7 cellular contexts compared by ENCODE assay signal in genomic region chr17:59853919-59854729, GRCh38. TPM values are rescaled to one million over a fixed set of nuclear protein-coding genes. Genes with fewer than 3 reads are reported as not detected.
DNase-seq lines count a peak whose midpoint lies in the region; ATAC-seq, FAIRE-seq and TF ChIP-seq lines count a peak whose summit lies in the region.
"Not testable (repeated sequence)": the region's sequence is repeated elsewhere in the genome, so short reads cannot be mapped to it uniquely, and the experiment has no call there.

No MANE protein-coding gene starts in this region.

- H3K9me3 ChIP-seq in GM23248 (ENCODE audit: low read depth); RWPE2 (ENCODE audit: severe bottlenecking); endothelial cell of umbilical vein (replicated peaks; ENCODE audit: control insufficient read depth, insufficient read depth, low read length); HepG2 (ENCODE audit: low read length); trophoblast cell (ENCODE audit: insufficient read depth, low read depth, low read length); suprapubic skin: not testable (repeated sequence)

- H3K4me1 ChIP-seq in GM23248 (ENCODE audit: insufficient read depth) (peaks cover 39% of the 10 kb centered on the region), RWPE2 (ENCODE audit: insufficient read depth, poor library complexity, severe bottlenecking) (peaks cover 48% of the 10 kb centered on the region), endothelial cell of umbilical vein (ENCODE audit: control insufficient read depth, extremely low read depth, insufficient read depth, low read length) (peaks cover 26% of the 10 kb centered on the region), HepG2 (ENCODE audit: insufficient read depth, low read length) (peaks cover 90% of the 10 kb centered on the region), trophoblast cell (ENCODE audit: control insufficient read depth in 1 of 2, insufficient read depth in 2 of 2, low read length in 2 of 2) (peaks cover 6 to 14% of the 10 kb centered on the region in 2 experiments), suprapubic skin (peaks cover 41% of the 10 kb centered on the region)

- not testable (repeated sequence) for H2BK5ac ChIP-seq in trophoblast cell (ENCODE audit: low read depth, low read length, poor library complexity)

- not testable (repeated sequence) for H2AFZ ChIP-seq in GM23248; endothelial cell of umbilical vein (ENCODE audit: low read depth, low read length); HepG2 (ENCODE audit: low read length); trophoblast cell (ENCODE audit: insufficient read depth, low read length, poor library complexity)

- H2BK120ac ChIP-seq in trophoblast cell (ENCODE audit: insufficient read depth, low read length, poor library complexity) = peak overlapping the region; percentile 17

- not testable (repeated sequence) for H3K18ac ChIP-seq in trophoblast cell (ENCODE audit: low read length)

- H3K27me3 ChIP-seq in GM23248 (replicated peaks; ENCODE audit: insufficient read depth); RWPE2 (ENCODE audit: insufficient read depth, poor library complexity, severe bottlenecking); endothelial cell of umbilical vein (ENCODE audit: control insufficient read depth in 2 of 2, insufficient read depth in 2 of 2, low read length in 2 of 2); HepG2 (ENCODE audit: control insufficient read depth in 1 of 2, insufficient read depth in 2 of 2, low read length in 2 of 2); trophoblast cell (ENCODE audit: insufficient read depth, low read length); suprapubic skin: not testable (repeated sequence)

- not testable (repeated sequence) for H3K4ac ChIP-seq in trophoblast cell (ENCODE audit: low read depth, low read length)

- CTCF ChIA-PET in endothelial cell of umbilical vein (lab: Charles Lee) (interaction anchor here (0.6 kb wide), 3 partner anchors 11 to 97 kb away, joined by 3 to 6 read pairs (median 4); no protein-coding TSS in a partner anchor), HepG2 (lab: Yijun Ruan, JAX; ENCODE audit: low intra/inter-chr PET ratio, low total read pairs) (interaction anchor here (1.3 to 2.2 kb wide), 3 partner anchors 11 to 107 kb away, joined by 3 to 15 read pairs (median 7); no protein-coding TSS in a partner anchor)

- not testable (repeated sequence) for BruUV-seq in endothelial cell of umbilical vein (replicated peaks; lab: Mats Ljungman, UMichigan); HepG2 (replicated peaks; lab: Mats Ljungman, UMichigan)

- H4K12ac ChIP-seq in trophoblast cell (ENCODE audit: low read depth, low read length) = not testable (repeated sequence)

- ATAC-seq in RWPE2 (ENCODE audit: low read depth) = not testable (repeated sequence)
- ATAC-seq in HepG2 = peak; percentile 43

- not testable (repeated sequence) for H3K23ac ChIP-seq in trophoblast cell (ENCODE audit: low read length)

- not testable (repeated sequence) for H3K36me3 ChIP-seq in GM23248 (ENCODE audit: low read depth); RWPE2 (ENCODE audit: low read depth); endothelial cell of umbilical vein (ENCODE audit: control insufficient read depth in 2 of 2, extremely low read depth in 1 of 2, insufficient read depth in 2 of 2, low read length in 2 of 2); HepG2 (replicated peaks in 1 of 2; ENCODE audit: control insufficient read depth in 1 of 2, insufficient read depth in 2 of 2, low read length in 2 of 2); trophoblast cell (ENCODE audit: control insufficient read depth in 1 of 2, insufficient read depth in 2 of 2, low read length in 2 of 2); suprapubic skin

- H3F3A ChIP-seq in GM23248 (ENCODE audit: insufficient read depth) = peaks cover 32% of the 10 kb centered on the region

- in situ Hi-C loops in GM23248 (cut with MboI); HepG2 (cut with HindIII; ENCODE audit: extremely low pct_ligation_motif_present, low pct_unique_long_range_greater_than_20kb): not testable (repeated sequence)

- not testable (repeated sequence) for TF ChIP-seq RAD21 in HepG2 (CRISPR knock-in tag; IDR thresholded peaks at IDR 0.05)

- TF ChIP-seq EP300 in HepG2 (IDR thresholded peaks at IDR 0.05; ENCODE audit: low read depth in 2 of 2, low read length in 2 of 2) (peak in 1 of 2 experiments; percentile 77; a peak in 2 of 4 replicates), HepG2 (CRISPR knock-in tag; IDR thresholded peaks at IDR 0.05; ENCODE audit: borderline replicate concordance) (peak; percentile 85; the same call in 1 of the 2 replicates)
- not testable (repeated sequence) for TF ChIP-seq EP300 in suprapubic skin (IDR thresholded peaks at IDR 0.05)

- H2AK5ac ChIP-seq in trophoblast cell (ENCODE audit: low read length) = not testable (repeated sequence)

- not testable (repeated sequence) for TF ChIP-seq POLR2A in endothelial cell of umbilical vein (IDR thresholded peaks at IDR 0.05; ENCODE audit: low read depth, low read length); suprapubic skin (IDR thresholded peaks at IDR 0.05)
- TF ChIP-seq POLR2A in HepG2 (IDR thresholded peaks at IDR 0.05; ENCODE audit: insufficient read depth in 1 of 2, low read depth in 2 of 2, low read length in 2 of 2) = 0 out of 4 replicates have a peak, but pooled peaks of 1 of the 2 experiments have one; percentile 14

- H3K79me1 ChIP-seq in trophoblast cell (ENCODE audit: low read length) = not testable (repeated sequence)

- not testable (repeated sequence) for H4K8ac ChIP-seq in trophoblast cell (ENCODE audit: low read depth, low read length)

- not testable (repeated sequence) for H3K9me2 ChIP-seq in GM23248 (ENCODE audit: insufficient read depth)

- peak overlapping the region; percentile 36 for H2BK12ac ChIP-seq in trophoblast cell (ENCODE audit: low read length)

- POLR2A ChIA-PET in endothelial cell of umbilical vein (lab: Charles Lee) (interaction anchor here (0.6 to 1.6 kb wide), 6 partner anchors 11 to 146 kb away, joined by 3 to 15 read pairs (median 4); partner anchors contain the start of genes PTRH2 and VMP1), HepG2 (lab: Yijun Ruan, JAX) (interaction anchor here (0.7 to 2.0 kb wide), 12 partner anchors 15 to 235 kb away, joined by 3 to 18 read pairs (median 4); partner anchors contain the start of genes CLTC, PTRH2, RNFT1 and VMP1)

- dilution Hi-C loops in endothelial cell of umbilical vein (cut with MboI; ENCODE audit: extremely low pct_ligation_motif_present, low sequenced_read_pairs) = not testable (repeated sequence)

- not testable (repeated sequence) for H3K4me2 ChIP-seq in GM23248 (ENCODE audit: unreplicated experiment); endothelial cell of umbilical vein (ENCODE audit: insufficient read depth, low read length); trophoblast cell (ENCODE audit: low read length)
- H3K4me2 ChIP-seq in HepG2 (ENCODE audit: low read depth, low read length) = peak overlapping the region; percentile 70

- not testable (repeated sequence) for H3K79me2 ChIP-seq in GM23248 (ENCODE audit: insufficient read depth); endothelial cell of umbilical vein (ENCODE audit: control insufficient read depth, insufficient read depth, low read length); HepG2 (ENCODE audit: insufficient read depth, low read length); trophoblast cell (ENCODE audit: control insufficient read depth, insufficient read depth, low read length, poor library complexity)

- not testable (repeated sequence) for H3K9ac ChIP-seq in GM23248; endothelial cell of umbilical vein (replicated peaks; ENCODE audit: extremely low read depth, insufficient read depth, low read length); trophoblast cell (ENCODE audit: low read length)
- peak overlapping the region; percentile 79 for H3K9ac ChIP-seq in HepG2 (ENCODE audit: insufficient read depth, low read depth, low read length)

- H3K4me3 ChIP-seq in GM23248; RWPE2 (ENCODE audit: severe bottlenecking); endothelial cell of umbilical vein (replicated peaks in 1 of 3; ENCODE audit: insufficient read depth in 1 of 3, low read depth in 1 of 3, low read length in 3 of 3); trophoblast cell (ENCODE audit: low read depth, low read length); suprapubic skin: not testable (repeated sequence)
- peak overlapping the region in 1 of 3 experiments; percentile 43; a peak in 3 of 6 replicates for H3K4me3 ChIP-seq in HepG2 (replicated peaks in 1 of 3; ENCODE audit: insufficient read depth in 1 of 3, low read depth in 2 of 3, low read length in 3 of 3)

- intact Hi-C loops in endothelial cell of umbilical vein (cut with micrococcal nuclease) = loop anchor here (1.0 kb wide), 1 partner anchor 10 kb away; no protein-coding TSS in a partner anchor
- intact Hi-C loops in HepG2 (cut with micrococcal nuclease; ENCODE audit: unreplicated experiment) = loop anchor here (1.0 kb wide), 1 partner anchor 101 kb away; no protein-coding TSS in a partner anchor

- H4K20me1 ChIP-seq in GM23248 (ENCODE audit: insufficient read depth); endothelial cell of umbilical vein (replicated peaks; ENCODE audit: control insufficient read depth, extremely low read depth, insufficient read depth, low read length); HepG2 (ENCODE audit: insufficient read depth, low read length): not testable (repeated sequence)

- H4K91ac ChIP-seq in trophoblast cell (ENCODE audit: low read depth, low read length) = peak overlapping the region; percentile 13

- 86 to 89% methylated on average over 10 of the region's 10 CpGs for WGBS in GM23248 (ENCODE audit: low coverage in 1 of 2, low lambda C conversion rate in 2 of 2, missing lambda C conversion rate in 2 of 2), 2 experiments
- WGBS in HepG2 (ENCODE audit: low lambda C conversion rate) = 37% methylated on average over 10 of the region's 10 CpGs
- WGBS in trophoblast cell (ENCODE audit: extremely low coverage, insufficient coverage, insufficient read length) = no CpG with 5 or more reads among the region's 10 CpGs
- 90% methylated on average over 10 of the region's 10 CpGs for WGBS in suprapubic skin

- H3K14ac ChIP-seq in trophoblast cell (ENCODE audit: low read length) = not testable (repeated sequence)

- DNase-seq in GM23248; RWPE2 (ENCODE audit: low spot score); endothelial cell of umbilical vein (ENCODE audit: low read depth, low spot score); suprapubic skin (ENCODE audit: low spot score in 2 of 2): not testable (repeated sequence)
- DNase-seq in activated effector memory CD4-positive, alpha-beta T cell treated with anti-CD3 and anti-CD28 coated beads, Interleukin-2, amount 50 U/mL, for 16 hours = peak; percentile 13
- DNase-seq in HepG2 (ENCODE audit: low spot score) (peak; percentile 77), trophoblast cell (peak; percentile 63 to 77)

- not testable (repeated sequence) for H3K9me1 ChIP-seq in endothelial cell of umbilical vein (replicated peaks; ENCODE audit: control insufficient read depth, extremely low read depth, insufficient read depth, low read length)

- TF ChIP-seq CTCF in RWPE2 (IDR thresholded peaks at IDR 0.05; ENCODE audit: poor library complexity, severe bottlenecking); endothelial cell of umbilical vein (IDR thresholded peaks at IDR 0.05; ENCODE audit: extremely low read depth in 1 of 2, insufficient read depth in 1 of 2, low read depth in 1 of 2, low read length in 2 of 2); HepG2 (CRISPR knock-in tag; IDR thresholded peaks at IDR 0.05); suprapubic skin (IDR thresholded peaks at IDR 0.05): not testable (repeated sequence)

- FAIRE-seq in endothelial cell of umbilical vein (lab: Jason Lieb, UNC) = not testable (repeated sequence)
- peak; percentile 46 for FAIRE-seq in HepG2 (lab: Jason Lieb, UNC)

- peak overlapping the region; percentile 23; the same call in 1 of the 2 replicates for H3K27ac ChIP-seq in GM23248
- peak overlapping the region; percentile 87 for H3K27ac ChIP-seq in RWPE2 (ENCODE audit: poor library complexity, severe bottlenecking)
- H3K27ac ChIP-seq in endothelial cell of umbilical vein (ENCODE audit: insufficient read depth, low read depth, low read length) = peak overlapping the region; percentile 73
- H3K27ac ChIP-seq in HepG2 (ENCODE audit: extremely low read length, insufficient read depth, low read length) = peak overlapping the region; percentile 94
- H3K27ac ChIP-seq in trophoblast cell (ENCODE audit: low read depth, low read length) = peak overlapping the region; percentile 20
- peak overlapping the region; percentile 80 for H3K27ac ChIP-seq in suprapubic skin

RNA-seq across cellular contexts. Expression of gene TUBD1, which starts 38.6 kb away (rescaled TPM):
- 3.8 and 6.3 TPM in 2 replicates for total RNA-seq in GM23248 (2014; rRNA removed; shearing (Covaris generic))
- polyA plus RNA-seq in GM23248 (2016; fragmentation: Nextera tagmentation; extraction: Ambion mirVana) (4.3 TPM in 2 replicates), endothelial cell of umbilical vein (4.1 and 4.9 TPM in 2 replicates), HepG2 (2011; rRNA removed) (14.0 and 18.2 TPM in 2 replicates)
- total RNA-seq in endothelial cell of umbilical vein (11.3 and 11.6 TPM in 2 replicates), HepG2 (2016; rRNA removed; fragmentation: Illumina TruSeq; extraction: Trizol) (25.9 and 38.7 TPM in 2 replicates), suprapubic skin (10 to 100 TPM in 2 of 4 donors, 1 to 10 TPM in 2; 4.2 to 18.9 (median 9.1) TPM)
- polyA plus RNA-seq in endothelial cell of umbilical vein (2011; cell fraction: cytosol; rRNA removed) = 6.0 and 6.4 TPM in 2 replicates
- polyA plus RNA-seq in endothelial cell of umbilical vein (2011; cell fraction: nucleus; rRNA removed) = 6.3 and 8.4 TPM in 2 replicates
- 9.6 and 10.6 TPM in 2 replicates for polyA plus RNA-seq in endothelial cell of umbilical vein (2012)
- polyA minus RNA-seq in endothelial cell of umbilical vein = 14.2 and 22.1 TPM in 2 replicates
- polyA minus RNA-seq in endothelial cell of umbilical vein (2011; cell fraction: cytosol; rRNA and poly(A)+ RNA removed) = 14.6 TPM
- 7.4 and 13.4 TPM in 2 replicates for polyA minus RNA-seq in endothelial cell of umbilical vein (2011; cell fraction: nucleus; rRNA and poly(A)+ RNA removed)
- total RNA-seq in HepG2 (2016; cell fraction: cytosol; rRNA removed; fragmentation: Illumina TruSeq; extraction: Trizol; ENCODE audit: low read depth) = 20.1 and 20.5 TPM in 2 replicates
- total RNA-seq in HepG2 (2016; cell fraction: insoluble cytoplasmic fraction; rRNA removed; fragmentation: Illumina TruSeq; extraction: Trizol) = 28.3 and 37.1 TPM in 2 replicates
- 26.6 and 28.2 TPM in 2 replicates for total RNA-seq in HepG2 (2016; cell fraction: membrane; rRNA removed; fragmentation: Illumina TruSeq; extraction: Trizol)
- 12.1 and 17.0 TPM in 2 replicates for total RNA-seq in HepG2 (2016; cell fraction: nucleus; rRNA removed; fragmentation: Illumina TruSeq; extraction: Trizol)
- polyA plus RNA-seq in HepG2 (2011; cell fraction: cytosol; rRNA removed) = 9.3 and 14.8 TPM in 2 replicates
- 4.8 and 5.8 TPM in 2 replicates for polyA plus RNA-seq in HepG2 (2011; cell fraction: nucleus; rRNA removed)
- 21.1 and 22.1 TPM in 2 replicates for polyA plus RNA-seq in HepG2 (2012)
- polyA plus RNA-seq in HepG2 (2016; cell fraction: cytosol; fragmentation: Illumina TruSeq; extraction: Trizol; ENCODE audit: low read depth) = 6.2 and 9.4 TPM in 2 replicates
- polyA plus RNA-seq in HepG2 (2016; cell fraction: insoluble cytoplasmic fraction; fragmentation: Illumina TruSeq; extraction: Trizol; ENCODE audit: low read depth) = 31.1 and 38.5 TPM in 2 replicates
- polyA plus RNA-seq in HepG2 (2016; cell fraction: membrane; fragmentation: Illumina TruSeq; extraction: Trizol; ENCODE audit: low read depth) = 13.5 and 16.0 TPM in 2 replicates
- polyA plus RNA-seq in HepG2 (2016; cell fraction: nucleus; fragmentation: Illumina TruSeq; extraction: Trizol; ENCODE audit: insufficient read depth, low read depth) = 17.6 and 25.2 TPM in 2 replicates
- polyA minus RNA-seq in HepG2 (2011; rRNA and poly(A)+ RNA removed; ENCODE audit: low replicate concordance) = 20.7 and 40.9 TPM in 2 replicates
- 8.2 and 12.0 TPM in 2 replicates for polyA minus RNA-seq in HepG2 (2011; cell fraction: cytosol; rRNA and poly(A)+ RNA removed)
- polyA minus RNA-seq in HepG2 (2011; cell fraction: nucleus; rRNA and poly(A)+ RNA removed) = 26.5 and 31.5 TPM in 2 replicates
- polyA plus RNA-seq in trophoblast cell (2013) = 12.0 and 13.0 TPM in 2 replicates

RNA-seq across cellular contexts. Expression of gene RPS6KB1, which starts 38.8 kb away (rescaled TPM):
- 23.3 and 33.6 TPM in 2 replicates for total RNA-seq in GM23248 (2014; rRNA removed; shearing (Covaris generic))
- 28.6 and 31.4 TPM in 2 replicates for polyA plus RNA-seq in GM23248 (2016; fragmentation: Nextera tagmentation; extraction: Ambion mirVana)
- 40.5 and 45.7 TPM in 2 replicates for total RNA-seq in endothelial cell of umbilical vein
- polyA plus RNA-seq in endothelial cell of umbilical vein = 4.1 and 5.4 TPM in 2 replicates
- 11.4 and 11.6 TPM in 2 replicates for polyA plus RNA-seq in endothelial cell of umbilical vein (2011; cell fraction: cytosol; rRNA removed)
- polyA plus RNA-seq in endothelial cell of umbilical vein (2011; cell fraction: nucleus; rRNA removed) = 19.4 and 21.8 TPM in 2 replicates
- polyA plus RNA-seq in endothelial cell of umbilical vein (2012) = 22.3 and 31.8 TPM in 2 replicates
- polyA minus RNA-seq in endothelial cell of umbilical vein = 18.4 and 23.7 TPM in 2 replicates
- 15.4 TPM for polyA minus RNA-seq in endothelial cell of umbilical vein (2011; cell fraction: cytosol; rRNA and poly(A)+ RNA removed)
- polyA minus RNA-seq in endothelial cell of umbilical vein (2011; cell fraction: nucleus; rRNA and poly(A)+ RNA removed) = 26.0 and 43.6 TPM in 2 replicates
- 42.2 and 44.3 TPM in 2 replicates for total RNA-seq in HepG2 (2016; rRNA removed; fragmentation: Illumina TruSeq; extraction: Trizol)
- total RNA-seq in HepG2 (2016; cell fraction: cytosol; rRNA removed; fragmentation: Illumina TruSeq; extraction: Trizol; ENCODE audit: low read depth) = 12.7 and 14.4 TPM in 2 replicates
- 42.8 and 47.7 TPM in 2 replicates for total RNA-seq in HepG2 (2016; cell fraction: insoluble cytoplasmic fraction; rRNA removed; fragmentation: Illumina TruSeq; extraction: Trizol)
- 13.4 and 15.4 TPM in 2 replicates for total RNA-seq in HepG2 (2016; cell fraction: membrane; rRNA removed; fragmentation: Illumina TruSeq; extraction: Trizol)
- total RNA-seq in HepG2 (2016; cell fraction: nucleus; rRNA removed; fragmentation: Illumina TruSeq; extraction: Trizol) = 37.6 and 39.2 TPM in 2 replicates
- 16.5 and 19.9 TPM in 2 replicates for polyA plus RNA-seq in HepG2 (2011; rRNA removed)
- 6.6 and 10.9 TPM in 2 replicates for polyA plus RNA-seq in HepG2 (2011; cell fraction: cytosol; rRNA removed)
- 15.6 and 21.2 TPM in 2 replicates for polyA plus RNA-seq in HepG2 (2011; cell fraction: nucleus; rRNA removed)
- 30.9 and 32.5 TPM in 2 replicates for polyA plus RNA-seq in HepG2 (2012)
- 2.8 and 3.4 TPM in 2 replicates for polyA plus RNA-seq in HepG2 (2016; cell fraction: cytosol; fragmentation: Illumina TruSeq; extraction: Trizol; ENCODE audit: low read depth)
- polyA plus RNA-seq in HepG2 (2016; cell fraction: insoluble cytoplasmic fraction; fragmentation: Illumina TruSeq; extraction: Trizol; ENCODE audit: low read depth) = 43.5 and 47.4 TPM in 2 replicates
- polyA plus RNA-seq in HepG2 (2016; cell fraction: membrane; fragmentation: Illumina TruSeq; extraction: Trizol; ENCODE audit: low read depth) = 7.6 and 9.0 TPM in 2 replicates
- polyA plus RNA-seq in HepG2 (2016; cell fraction: nucleus; fragmentation: Illumina TruSeq; extraction: Trizol; ENCODE audit: insufficient read depth, low read depth) = 56.0 and 56.9 TPM in 2 replicates
- polyA minus RNA-seq in HepG2 (2011; rRNA and poly(A)+ RNA removed; ENCODE audit: low replicate concordance) = 6.7 and 16.4 TPM in 2 replicates
- polyA minus RNA-seq in HepG2 (2011; cell fraction: cytosol; rRNA and poly(A)+ RNA removed) = 17.8 and 17.9 TPM in 2 replicates
- 61.5 and 91.5 TPM in 2 replicates for polyA minus RNA-seq in HepG2 (2011; cell fraction: nucleus; rRNA and poly(A)+ RNA removed)
- 20.7 and 27.6 TPM in 2 replicates for polyA plus RNA-seq in trophoblast cell (2013)
- 10 to 100 TPM; 21.1 to 77.5 (median 28.4) TPM for total RNA-seq in suprapubic skin

Comparison
In these comparisons a context has a peak if more than half of its experiments do, and no peak if none do; other contexts are left out.
1. H3K27ac ChIP-seq: peak in every context shown above with its lines; median percentile 94 in HepG2; 87 in RWPE2; 80 in suprapubic skin; 73 in endothelial cell of umbilical vein; 23 in GM23248; 20 in trophoblast cell.